Comparison of ENCODE assay signal across 1 cellular context in genomic region chr12:132392389-132393244, GRCh38.
A peak's percentile ranks its signal among the peaks of the same experiment; 100 is the strongest.
TF ChIP-seq lines count a peak whose summit lies in the region.

No MANE protein-coding gene starts in this region.

TF ChIP-seq in K562, 482 proteins besides CTCF, POLR2A, EP300 and RAD21:
- TF ChIP-seq RERE (CRISPR knock-in tag; IDR thresholded peaks at IDR 0.05; ENCODE audit: borderline replicate concordance) = peak; percentile 59; the same call in 1 of the 2 replicates
- TF ChIP-seq PKNOX1 (IDR thresholded peaks at IDR 0.05) = 0 out of 2 replicates have a peak, but pooled peaks have one; percentile 20
- TF ChIP-seq REST (CRISPR knock-in tag; IDR thresholded peaks at IDR 0.05; ENCODE audit: low read depth) = no peak
TF ChIP-seq in K562: peak in this region for 2.
